In the genomic region with DNA sequence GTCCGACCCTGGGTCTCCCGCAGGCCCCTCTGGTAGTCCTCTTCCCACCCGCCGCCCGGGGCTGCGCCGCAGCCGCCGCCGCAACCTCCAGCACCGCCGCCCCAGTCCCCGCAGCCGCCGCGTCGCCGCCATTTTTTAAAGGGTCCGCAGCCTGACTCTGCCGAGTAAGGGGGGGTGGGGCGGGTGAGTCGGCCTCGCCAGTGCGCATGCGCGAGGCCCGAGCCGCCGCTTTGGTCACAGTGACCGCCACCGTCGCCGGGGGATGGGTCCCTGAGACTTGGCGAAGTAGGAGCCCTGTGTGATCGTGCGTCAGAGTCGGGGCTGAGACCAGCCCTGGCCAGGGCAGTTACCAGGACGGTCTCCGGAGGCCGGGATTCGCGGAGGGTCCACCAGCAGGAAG, we compare ENCODE assay signal across 8 cellular contexts.
DNase-seq lines count a peak whose midpoint lies in the region; ATAC-seq and TF ChIP-seq lines count a peak whose summit lies in the region.
"Not testable (repeated sequence)": the region's sequence is repeated elsewhere in the genome, so short reads cannot be mapped to it uniquely, and the experiment has no call there.

No MANE protein-coding gene starts in this region.

- H3F3A ChIP-seq in SU-DHL-6 (ENCODE audit: insufficient read depth), result not testable (repeated sequence)

- not testable (repeated sequence) for H3K4me2 ChIP-seq in SU-DHL-6 (ENCODE audit: low read depth, low read length, poor library complexity, severe bottlenecking)

- not testable (repeated sequence) for H3K4me1 Mint-ChIP-seq in natural killer cell treated with Interleukin-12 subunit alpha and Interleukin-12 subunit beta and Interleukin-15 and Interleukin-18, amount 100 ng/mL, for 72 hours (ENCODE audit: low read depth in 2 of 2)

- not testable (repeated sequence) for H3K79me2 ChIP-seq in SU-DHL-6 (ENCODE audit: insufficient read depth, low read length)

- H2AFZ ChIP-seq in SU-DHL-6 (ENCODE audit: low read depth, low read length, severe bottlenecking), result not testable (repeated sequence)

- H3K27me3 ChIP-seq in SU-DHL-6 (ENCODE audit: low read length); body of pancreas; tibial artery: not testable (repeated sequence)

- not testable (repeated sequence) for TF ChIP-seq CTCF in SU-DHL-6 (IDR thresholded peaks at IDR 0.05; ENCODE audit: insufficient read depth, low read length, poor library complexity, severe bottlenecking); body of pancreas (IDR thresholded peaks at IDR 0.05); tibial artery (IDR thresholded peaks at IDR 0.05)

- not testable (repeated sequence) for H3K9me3 Mint-ChIP-seq in natural killer cell treated with Interleukin-12 subunit alpha and Interleukin-12 subunit beta and Interleukin-15 and Interleukin-18, amount 100 ng/mL, for 72 hours

- H3K36me3 ChIP-seq in SU-DHL-6 (ENCODE audit: low read length); body of pancreas (replicated peaks in 1 of 2; ENCODE audit: insufficient read depth in 1 of 2, low read depth in 2 of 2); tibial artery: not testable (repeated sequence)

- peak overlapping the region; percentile 91 to 93 for H3K27ac Mint-ChIP-seq in natural killer cell treated with Interleukin-12 subunit alpha and Interleukin-12 subunit beta and Interleukin-15 and Interleukin-18, amount 100 ng/mL, for 72 hours

- H4K20me1 ChIP-seq in SU-DHL-6 (ENCODE audit: low read depth, low read length), result not testable (repeated sequence)

- H3K4me3 Mint-ChIP-seq in natural killer cell treated with Interleukin-12 subunit alpha and Interleukin-12 subunit beta and Interleukin-15 and Interleukin-18, amount 100 ng/mL, for 72 hours, result peak overlapping the region; percentile 99

- H3K4me3 ChIP-seq in SU-DHL-6 (ENCODE audit: insufficient read depth, low read length, poor library complexity, severe bottlenecking), result not testable (repeated sequence)
- peak overlapping the region; percentile 41 to 62 for H3K4me3 ChIP-seq in body of pancreas
- H3K4me3 ChIP-seq in tibial artery, result peak overlapping the region; percentile 66 to 69

- not testable (repeated sequence) for H3K4me1 ChIP-seq in body of pancreas, tibial artery

- DNase-seq in activated CD8-positive, alpha-beta memory T cell treated with anti-CD3 and anti-CD28 coated beads, Interleukin-2, amount 50 U/mL, for 48 hours, result peak; percentile 86
- DNase-seq in body of pancreas (peak; percentile 77 to 91 (median 85)), Right ventricle myocardium superior (peak; percentile 91), tibial artery (peak; percentile 57 to 88)
- peak; percentile 84 for DNase-seq in natural killer cell treated with Interleukin-12 subunit alpha and Interleukin-12 subunit beta and Interleukin-15 and Interleukin-18, amount 100 ng/mL, for 72 hours (ENCODE audit: low spot score)
- peak; percentile 13 to 64 for DNase-seq in stimulated activated CD4-positive, alpha-beta T cell treated with anti-CD3 and anti-CD28 coated beads, Interleukin-2, amount 100 ng/mL, for 48 hours

- 0% methylated on average over 39 of the region's 42 CpGs; no CpG with 5 or more reads in 1 of the 2 donors for WGBS in body of pancreas, 2 donors

- intact Hi-C loops in body of pancreas (cut with DNase I); Right ventricle myocardium superior (cut with DNase I); tibial artery (cut with DNase I; ENCODE audit: low total_unique reads): not testable (repeated sequence)

- not testable (repeated sequence) for H3K27me3 Mint-ChIP-seq in natural killer cell treated with Interleukin-12 subunit alpha and Interleukin-12 subunit beta and Interleukin-15 and Interleukin-18, amount 100 ng/mL, for 72 hours

- ATAC-seq in body of pancreas (peak; percentile 71), Right ventricle myocardium superior (ENCODE audit: poor library complexity) (peak; percentile 89)
- peak; percentile 62 to 81 for ATAC-seq in natural killer cell treated with Interleukin-12 subunit alpha and Interleukin-12 subunit beta and Interleukin-15 and Interleukin-18, amount 100 ng/mL, for 72 hours

- H3K27ac ChIP-seq in SU-DHL-6 (ENCODE audit: low read depth, low read length), result not testable (repeated sequence)
- peak overlapping the region; percentile 77 to 90 (median 83) for H3K27ac ChIP-seq in body of pancreas
- peak overlapping the region; percentile 83 to 84 for H3K27ac ChIP-seq in tibial artery

- H3K36me3 Mint-ChIP-seq in natural killer cell treated with Interleukin-12 subunit alpha and Interleukin-12 subunit beta and Interleukin-15 and Interleukin-18, amount 100 ng/mL, for 72 hours, result not testable (repeated sequence)

- TF ChIP-seq POLR2A in GM19193 (IDR thresholded peaks at IDR 0.05; ENCODE audit: extremely low read depth, insufficient read depth, insufficient read length), result peak; percentile 25
- peak; percentile 79 to 89 (median 82) for TF ChIP-seq POLR2A in body of pancreas (IDR thresholded peaks at IDR 0.05)

- H3K9me3 ChIP-seq in SU-DHL-6 (ENCODE audit: insufficient read depth, low read length); body of pancreas; tibial artery: not testable (repeated sequence)

- H3K9ac ChIP-seq in SU-DHL-6 (ENCODE audit: low read length), result peak overlapping the region; percentile 54

- H3K9me2 ChIP-seq in SU-DHL-6 (replicated peaks; ENCODE audit: insufficient read depth, low read length), result not testable (repeated sequence)

Comparison
In these comparisons a context has a peak if more than half of its experiments do, and no peak if none do; other contexts are left out.
1. DNase-seq: peak in every context shown above with its lines; median percentile 91 in Right ventricle myocardium superior; 86 in activated CD8-positive, alpha-beta memory T cell treated with anti-CD3 and anti-CD28 coated beads, Interleukin-2, amount 50 U/mL, for 48 hours; 85 in body of pancreas; 84 in natural killer cell treated with Interleukin-12 subunit alpha and Interleukin-12 subunit beta and Interleukin-15 and Interleukin-18, amount 100 ng/mL, for 72 hours; 72 in tibial artery; 38 in stimulated activated CD4-positive, alpha-beta T cell treated with anti-CD3 and anti-CD28 coated beads, Interleukin-2, amount 100 ng/mL, for 48 hours.